Comparison of ENCODE assay signal across 1 cellular context in genomic region chr3:53739926-53740325, GRCh38.
TF ChIP-seq lines count a peak whose summit lies in the region.

No MANE protein-coding gene starts in this region.

TF ChIP-seq in GM23338, 12 proteins besides CTCF, POLR2A, EP300 and RAD21 (continued from another document):
- TF ChIP-seq, protein P1, sequence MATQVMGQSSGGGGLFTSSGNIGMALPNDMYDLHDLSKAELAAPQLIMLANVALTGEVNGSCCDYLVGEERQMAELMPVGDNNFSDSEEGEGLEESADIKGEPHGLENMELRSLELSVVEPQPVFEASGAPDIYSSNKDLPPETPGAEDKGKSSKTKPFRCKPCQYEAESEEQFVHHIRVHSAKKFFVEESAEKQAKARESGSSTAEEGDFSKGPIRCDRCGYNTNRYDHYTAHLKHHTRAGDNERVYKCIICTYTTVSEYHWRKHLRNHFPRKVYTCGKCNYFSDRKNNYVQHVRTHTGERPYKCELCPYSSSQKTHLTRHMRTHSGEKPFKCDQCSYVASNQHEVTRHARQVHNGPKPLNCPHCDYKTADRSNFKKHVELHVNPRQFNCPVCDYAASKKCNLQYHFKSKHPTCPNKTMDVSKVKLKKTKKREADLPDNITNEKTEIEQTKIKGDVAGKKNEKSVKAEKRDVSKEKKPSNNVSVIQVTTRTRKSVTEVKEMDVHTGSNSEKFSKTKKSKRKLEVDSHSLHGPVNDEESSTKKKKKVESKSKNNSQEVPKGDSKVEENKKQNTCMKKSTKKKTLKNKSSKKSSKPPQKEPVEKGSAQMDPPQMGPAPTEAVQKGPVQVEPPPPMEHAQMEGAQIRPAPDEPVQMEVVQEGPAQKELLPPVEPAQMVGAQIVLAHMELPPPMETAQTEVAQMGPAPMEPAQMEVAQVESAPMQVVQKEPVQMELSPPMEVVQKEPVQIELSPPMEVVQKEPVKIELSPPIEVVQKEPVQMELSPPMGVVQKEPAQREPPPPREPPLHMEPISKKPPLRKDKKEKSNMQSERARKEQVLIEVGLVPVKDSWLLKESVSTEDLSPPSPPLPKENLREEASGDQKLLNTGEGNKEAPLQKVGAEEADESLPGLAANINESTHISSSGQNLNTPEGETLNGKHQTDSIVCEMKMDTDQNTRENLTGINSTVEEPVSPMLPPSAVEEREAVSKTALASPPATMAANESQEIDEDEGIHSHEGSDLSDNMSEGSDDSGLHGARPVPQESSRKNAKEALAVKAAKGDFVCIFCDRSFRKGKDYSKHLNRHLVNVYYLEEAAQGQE (IDR thresholded peaks at IDR 0.05; ENCODE audit: unreplicated experiment), result no peak
TF ChIP-seq in GM23338: peak in this region for 0.
